Comparison of ENCODE assay signal across 26 cellular contexts in genomic region chr18:75660932-75661331, GRCh38.
DNase-seq lines count a peak whose midpoint lies in the region; ATAC-seq, FAIRE-seq and TF ChIP-seq lines count a peak whose summit lies in the region.
"Had no signal": no experiment of that assay in that cellular context is flagged by ENCODE, and none has a peak within 500 bp of the region (broad histone marks: within the 10 kb centered on the region; RNA-seq: fewer than 3 reads in every experiment).

No MANE protein-coding gene starts in this region.

- H3K27me3 ChIP-seq in endodermal cell (ENCODE audit: control insufficient read depth, insufficient read depth, low read length, poor library complexity, severe bottlenecking) (no peaks in the 10 kb centered on the region), osteoblast (ENCODE audit: insufficient read depth, low read length) (no peaks in the 10 kb centered on the region)
- H3K27me3 ChIP-seq: BE2C, BLaER1 had no signal

- no peak overlapping the region for H3K9ac ChIP-seq in endodermal cell (ENCODE audit: extremely low read depth, low read length, poor library complexity, severe bottlenecking)
- H3K9ac ChIP-seq: BLaER1 had no signal

- no peak overlapping the region for H2AFZ ChIP-seq in osteoblast (ENCODE audit: low read length)

- H3K4me3 ChIP-seq in HEK293 (ENCODE audit: low read depth, low read length) (no peak overlapping the region), endodermal cell (ENCODE audit: low read length) (peak overlapping the region; percentile 49), osteoblast (ENCODE audit: insufficient read depth, low read length) (no peak overlapping the region)
- H3K4me3 ChIP-seq: BLaER1 had no signal

- peaks cover 9% of the 10 kb centered on the region; the same call in 1 of the 2 replicates for H3K27me3 Mint-ChIP-seq in WTC11 (ENCODE audit: low read depth)
- H3K27me3 Mint-ChIP-seq in endodermal cell (ENCODE audit: insufficient read depth): no peaks in the 10 kb centered on the region

- H3K9me3 Mint-ChIP-seq in WTC11: peaks cover 57% of the 10 kb centered on the region
- peaks cover 35% of the 10 kb centered on the region for H3K9me3 Mint-ChIP-seq in endodermal cell

- H3K36me3 Mint-ChIP-seq in WTC11: peaks cover 44% of the 10 kb centered on the region
- peaks cover 4% of the 10 kb centered on the region for H3K36me3 Mint-ChIP-seq in endodermal cell (ENCODE audit: low read depth)
- H3K36me3 Mint-ChIP-seq: CD14-positive monocyte; CD4-positive, alpha-beta memory T cell; CD4-positive, CD25-positive, alpha-beta regulatory T cell; CD8-positive, alpha-beta memory T cell had no signal

- DNase-seq in WTC11 (ENCODE audit: low spot score) (no peak), endodermal cell (no peak), UCSD-AML1 (lab: John Stamatoyannopoulos, UW; ENCODE audit: unreplicated experiment) (no peak), osteoblast (ENCODE audit: insufficient read length, low spot score, missing footprints) (no peak), hypothalamus (lab: John Stamatoyannopoulos, UW) (no peak)
- DNase-seq: ACHN; BE2C; C1 segment of cervical spinal cord; CD4-positive, alpha-beta memory T cell; CD4-positive, CD25-positive, alpha-beta regulatory T cell; CD8-positive, alpha-beta memory T cell; COR-L47; DMS 273 treated with DMSO at 0.1 percent for 48 hours; DMS153; DMS53; DMS79; DND-41; EL; GF-D8 had no signal

- H3K36me3 ChIP-seq in HEK293 (ENCODE audit: control insufficient read depth in 2 of 2, insufficient read depth in 1 of 2, low read length in 2 of 2) (no peaks in the 10 kb centered on the region), endodermal cell (ENCODE audit: control insufficient read depth, insufficient read depth, low read length) (no peaks in the 10 kb centered on the region), osteoblast (ENCODE audit: insufficient read depth, low read length) (no peaks in the 10 kb centered on the region)
- H3K36me3 ChIP-seq: BE2C, BLaER1 had no signal

- no peaks in the 10 kb centered on the region for H3K4me1 ChIP-seq in HEK293 (ENCODE audit: control insufficient read depth, insufficient read depth, low read length)
- H3K4me1 ChIP-seq in endodermal cell (ENCODE audit: control insufficient read depth, insufficient read depth, low read length): no peaks in the 10 kb centered on the region
- H3K4me1 ChIP-seq in osteoblast (ENCODE audit: insufficient read depth, low read length): no peaks in the 10 kb centered on the region
- H3K4me1 ChIP-seq: BE2C had no signal

- H3K9me3 ChIP-seq in HEK293 (ENCODE audit: control insufficient read depth, insufficient read depth, low read depth, low read length) (no peaks in the 10 kb centered on the region; the same call in 1 of the 2 replicates), endodermal cell (ENCODE audit: control insufficient read depth, low read length) (peaks cover 36% of the 10 kb centered on the region), osteoblast (ENCODE audit: low read depth, low read length) (no peaks in the 10 kb centered on the region)
- H3K9me3 ChIP-seq: BE2C had no signal

- no peak overlapping the region for H3K27ac Mint-ChIP-seq in WTC11
- H3K27ac Mint-ChIP-seq in endodermal cell: no peak overlapping the region
- H3K27ac Mint-ChIP-seq: CD14-positive monocyte; CD4-positive, alpha-beta memory T cell; CD4-positive, CD25-positive, alpha-beta regulatory T cell; CD8-positive, alpha-beta memory T cell had no signal

- no CpG with 5 or more reads among the region's 1 CpG for WGBS in endodermal cell (ENCODE audit: insufficient coverage in 1 of 2, insufficient read length in 1 of 2), 2 experiments

- H3K27ac ChIP-seq in HEK293 (ENCODE audit: extremely low read depth, low read depth, low read length) (no peak overlapping the region), endodermal cell (ENCODE audit: low read depth, low read length) (no peak overlapping the region), osteoblast (ENCODE audit: low read depth, low read length) (no peak overlapping the region)
- H3K27ac ChIP-seq: 22Rv1, BLaER1 had no signal

- H3K4me1 Mint-ChIP-seq in WTC11 (peaks cover 24% of the 10 kb centered on the region), endodermal cell (peaks cover 10% of the 10 kb centered on the region)
- H3K4me1 Mint-ChIP-seq: CD4-positive, CD25-positive, alpha-beta regulatory T cell; CD8-positive, alpha-beta memory T cell had no signal

- no peak for TF ChIP-seq CTCF in HEK293 (tag by site-specific recombination; IDR thresholded peaks at IDR 0.05)
- TF ChIP-seq CTCF in WTC11 (IDR thresholded peaks at IDR 0.05): no peak
- no peak for TF ChIP-seq CTCF in endodermal cell (conservative IDR thresholded peaks at IDR 0.05)
- TF ChIP-seq CTCF in osteoblast (IDR thresholded peaks at IDR 0.05; ENCODE audit: extremely low read depth, low read depth, low read length): no peak

- CTCF ChIA-PET in HEK293 (lab: Yijun Ruan, JAX): interaction anchor here (0.6 kb wide), 1 partner anchor 1003 kb away, joined by 3 read pairs; no protein-coding TSS in a partner anchor
- CTCF ChIA-PET in WTC11 (lab: Charles Lee): no interaction called here

- H4K20me1 ChIP-seq in osteoblast (ENCODE audit: insufficient read depth, low read length): no peaks in the 10 kb centered on the region
- H4K20me1 ChIP-seq: BLaER1 had no signal

- no peaks in the 10 kb centered on the region for H3K79me2 ChIP-seq in osteoblast (ENCODE audit: insufficient read depth, low read length)

- no peak overlapping the region for H3K4me2 ChIP-seq in osteoblast (ENCODE audit: insufficient read depth, low read length)
- H3K4me2 ChIP-seq: BLaER1 had no signal

- POLR2A ChIA-PET in HEK293 (lab: Yijun Ruan, JAX): no interaction called here
- POLR2A ChIA-PET in WTC11 (lab: Charles Lee): no interaction called here

- peak; percentile 35 for FAIRE-seq in A204.1 (lab: Jason Lieb, UNC)
- FAIRE-seq: GM12891, GM19239 had no signal

- H3K4me3 Mint-ChIP-seq in WTC11 (no peak overlapping the region), endodermal cell (no peak overlapping the region)
- H3K4me3 Mint-ChIP-seq: CD14-positive monocyte; CD4-positive, alpha-beta memory T cell; CD4-positive, CD25-positive, alpha-beta regulatory T cell; CD8-positive, alpha-beta memory T cell had no signal

- ATAC-seq in WTC11: no peak

TF ChIP-seq in HEK293, 187 proteins besides CTCF, POLR2A, EP300 and RAD21:
- TF ChIP-seq WT1 (tag by site-specific recombination; IDR thresholded peaks at IDR 0.05) (no peak), SETDB1 (IDR thresholded peaks at IDR 0.05; ENCODE audit: insufficient read length, low read length) (peak; percentile 83)

TF ChIP-seq in WTC11, 78 proteins besides CTCF, POLR2A, EP300 and RAD21 (continues in another document):
- TF ChIP-seq, protein P1, sequence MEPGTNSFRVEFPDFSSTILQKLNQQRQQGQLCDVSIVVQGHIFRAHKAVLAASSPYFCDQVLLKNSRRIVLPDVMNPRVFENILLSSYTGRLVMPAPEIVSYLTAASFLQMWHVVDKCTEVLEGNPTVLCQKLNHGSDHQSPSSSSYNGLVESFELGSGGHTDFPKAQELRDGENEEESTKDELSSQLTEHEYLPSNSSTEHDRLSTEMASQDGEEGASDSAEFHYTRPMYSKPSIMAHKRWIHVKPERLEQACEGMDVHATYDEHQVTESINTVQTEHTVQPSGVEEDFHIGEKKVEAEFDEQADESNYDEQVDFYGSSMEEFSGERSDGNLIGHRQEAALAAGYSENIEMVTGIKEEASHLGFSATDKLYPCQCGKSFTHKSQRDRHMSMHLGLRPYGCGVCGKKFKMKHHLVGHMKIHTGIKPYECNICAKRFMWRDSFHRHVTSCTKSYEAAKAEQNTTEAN (CRISPR knock-in tag; IDR thresholded peaks at IDR 0.05): no peak
- TF ChIP-seq, protein P2, sequence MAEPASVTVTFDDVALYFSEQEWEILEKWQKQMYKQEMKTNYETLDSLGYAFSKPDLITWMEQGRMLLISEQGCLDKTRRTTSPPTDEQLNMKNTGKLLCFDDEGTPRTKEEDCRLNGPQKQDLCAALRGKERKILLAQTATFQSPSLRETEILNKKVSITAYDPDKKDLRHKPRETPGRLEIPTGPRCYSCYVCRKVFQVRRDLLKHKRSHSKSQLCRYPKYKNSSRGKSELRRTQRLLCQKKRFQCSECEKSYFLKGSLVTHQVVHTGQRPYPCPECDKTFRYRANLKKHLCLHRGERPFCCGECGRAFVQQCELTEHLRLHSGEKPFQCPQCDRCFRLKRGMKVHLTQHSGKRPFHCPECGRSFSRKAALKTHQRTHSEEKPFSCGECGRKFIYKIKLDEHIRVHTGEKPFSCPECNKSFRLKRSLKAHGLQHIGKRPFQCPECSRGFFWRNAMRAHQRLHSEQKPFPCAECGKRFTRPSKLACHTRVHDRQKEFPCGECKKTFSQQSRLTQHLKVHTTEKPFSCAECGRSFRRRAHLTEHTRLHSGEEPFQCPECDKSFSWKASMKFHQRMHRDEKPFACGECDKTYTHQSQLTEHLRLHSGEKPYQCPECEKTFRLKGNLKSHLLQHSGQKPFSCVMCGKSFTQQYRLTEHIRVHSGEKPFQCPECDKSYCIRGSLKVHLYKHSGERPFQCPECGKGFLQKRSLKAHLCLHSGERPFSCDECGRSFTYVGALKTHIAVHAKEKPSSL (CRISPR knock-in tag; conservative IDR thresholded peaks at IDR 0.05): no peak
- TF ChIP-seq GTF2I (CRISPR knock-in tag; conservative IDR thresholded peaks at IDR 0.05): 0 out of 2 replicates have a peak, but pooled peaks have one; percentile 32
